Comparison of ENCODE assay signal across 9 cellular contexts in the genomic region with DNA sequence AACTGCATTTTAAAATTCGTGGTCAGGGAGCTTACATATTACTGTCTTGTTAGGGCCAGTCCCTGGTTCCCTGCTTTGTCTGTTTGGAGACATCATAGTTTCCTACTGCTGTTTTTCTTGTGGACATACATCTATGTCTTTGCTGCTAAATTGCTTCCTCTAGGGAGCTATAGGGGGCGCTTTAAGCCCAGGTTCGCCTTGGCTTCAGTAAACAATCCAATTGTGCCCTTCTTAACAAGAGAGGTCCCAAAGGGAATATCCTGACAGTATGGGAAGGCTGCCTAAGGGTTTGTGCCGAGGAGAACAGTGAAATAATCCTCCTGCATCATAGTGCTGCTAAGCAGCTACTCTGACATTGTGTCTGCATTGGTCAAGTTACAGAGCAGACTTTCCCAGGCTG.
DNase-seq lines count a peak whose midpoint lies in the region; ATAC-seq and TF ChIP-seq lines count a peak whose summit lies in the region.
"Had no signal": no experiment of that assay in that cellular context is flagged by ENCODE, and none has a peak within 500 bp of the region (broad histone marks: within the 10 kb centered on the region; RNA-seq: fewer than 3 reads in every experiment).

No MANE protein-coding gene starts in this region.

- H3K27ac ChIP-seq in Panc1 (ENCODE audit: low read length) (no peak overlapping the region), foreskin keratinocyte (no peak overlapping the region), tibial nerve (no peak overlapping the region)
- H3K27ac ChIP-seq: SJSA1 had no signal

- CTCF ChIA-PET in Panc1 (lab: Charles Lee) = no interaction called here

- TF ChIP-seq POLR2A in tibial nerve (IDR thresholded peaks at IDR 0.05) = no peak

- POLR2A ChIA-PET in Panc1 (lab: Charles Lee) = no interaction called here

- H3K4me3 ChIP-seq in Panc1 (ENCODE audit: low read depth in 2 of 2, low read length in 2 of 2) (no peak overlapping the region), tibial nerve (no peak overlapping the region)
- H3K4me3 ChIP-seq: SJSA1 had no signal

- H3K4me1 ChIP-seq in Panc1 (ENCODE audit: control insufficient read depth, insufficient read depth, low read length) (no peaks in the 10 kb centered on the region), foreskin keratinocyte (peaks cover 12% of the 10 kb centered on the region), tibial nerve (no peaks in the 10 kb centered on the region)
- H3K4me1 ChIP-seq: SJSA1 had no signal

- H3K27ac Mint-ChIP-seq in activated T-helper 17 cell treated with anti-CD3 and anti-CD28 coated beads, Interleukin-2, amount 50 U/mL, for 72 hours = no peak overlapping the region

- peak; percentile 65 for DNase-seq in EL
- DNase-seq in Panc1 (ENCODE audit: low read depth, low spot score) = no peak
- DNase-seq in foreskin keratinocyte = peak in 1 of 2 donors; percentile 54
- DNase-seq in sciatic nerve (ENCODE audit: low spot score) = no peak
- no peak for DNase-seq in tibial nerve (ENCODE audit: low spot score in 2 of 2)

- BruUV-seq in Panc1 (replicated peaks; lab: Mats Ljungman, UMichigan) = no TSS peak

- H3K36me3 ChIP-seq in Panc1 (ENCODE audit: control insufficient read depth, insufficient read depth, low read length) (no peaks in the 10 kb centered on the region), tibial nerve (no peaks in the 10 kb centered on the region)
- H3K36me3 ChIP-seq: SJSA1 had no signal

- H3K9me3 Mint-ChIP-seq in activated T-helper 17 cell treated with anti-CD3 and anti-CD28 coated beads, Interleukin-2, amount 50 U/mL, for 72 hours = peaks cover 22% of the 10 kb centered on the region

- intact Hi-C loops in Panc1 (cut with micrococcal nuclease; ENCODE audit: unreplicated experiment) = no loop called here
- intact Hi-C loops in sciatic nerve (cut with DNase I) = no loop called here

- no peaks in the 10 kb centered on the region for H3K36me3 Mint-ChIP-seq in activated T-helper 17 cell treated with anti-CD3 and anti-CD28 coated beads, Interleukin-2, amount 50 U/mL, for 72 hours (ENCODE audit: low read depth)

- peak; percentile 65 for ATAC-seq in HG03520 (IDR thresholded peaks at IDR 0.05; ENCODE audit: unreplicated experiment)
- ATAC-seq in Panc1 = no peak
- peak; percentile 63 for ATAC-seq in foreskin keratinocyte
- no peak for ATAC-seq in HG02840 (IDR thresholded peaks at IDR 0.05; ENCODE audit: low FRiP score, unreplicated experiment)
- ATAC-seq in activated T-helper 17 cell treated with anti-CD3 and anti-CD28 coated beads, Interleukin-2, amount 50 U/mL, for 72 hours (replicated peaks) = no peak
- no peak for ATAC-seq in sciatic nerve

- H3K27me3 ChIP-seq in Panc1 (ENCODE audit: control insufficient read depth, insufficient read depth, low read length) = no peaks in the 10 kb centered on the region
- no peaks in the 10 kb centered on the region for H3K27me3 ChIP-seq in foreskin keratinocyte
- H3K27me3 ChIP-seq in tibial nerve = no peaks in the 10 kb centered on the region
- H3K27me3 ChIP-seq: SJSA1 had no signal

- no peaks in the 10 kb centered on the region for H3K27me3 Mint-ChIP-seq in activated T-helper 17 cell treated with anti-CD3 and anti-CD28 coated beads, Interleukin-2, amount 50 U/mL, for 72 hours

- H3K4me3 Mint-ChIP-seq in activated T-helper 17 cell treated with anti-CD3 and anti-CD28 coated beads, Interleukin-2, amount 50 U/mL, for 72 hours = no peak overlapping the region

- no peak for TF ChIP-seq EP300 in tibial nerve (IDR thresholded peaks at IDR 0.05)

- 11% methylated on average over 4 of the region's 4 CpGs for WGBS in tibial nerve, 2 donors

- in situ Hi-C loops in Panc1 (cut with HindIII; ENCODE audit: low pct_unique_long_range_greater_than_20kb, low sequenced_read_pairs) = no loop called here

- H3K9me3 ChIP-seq in Panc1 (ENCODE audit: control insufficient read depth, insufficient read depth, low read depth, low read length) (no peaks in the 10 kb centered on the region), tibial nerve (no peaks in the 10 kb centered on the region)
- H3K9me3 ChIP-seq: SJSA1 had no signal

- TF ChIP-seq CTCF in Panc1 (IDR thresholded peaks at IDR 0.05) (peak; percentile 47), foreskin keratinocyte (conservative IDR thresholded peaks at IDR 0.05) (peak; percentile 82), tibial nerve (IDR thresholded peaks at IDR 0.05) (no peak)

- H3K4me1 Mint-ChIP-seq in activated T-helper 17 cell treated with anti-CD3 and anti-CD28 coated beads, Interleukin-2, amount 50 U/mL, for 72 hours = no peaks in the 10 kb centered on the region

Comparison
In these comparisons a context has a peak if more than half of its experiments do, and no peak if none do; other contexts are left out.
1. ATAC-seq: peak in HG03520 (single experiment) and foreskin keratinocyte (single experiment); none in Panc1 (single experiment), HG02840 (single experiment), activated T-helper 17 cell treated with anti-CD3 and anti-CD28 coated beads, Interleukin-2, amount 50 U/mL, for 72 hours (single experiment) and sciatic nerve (single experiment).
2. CTCF ChIP-seq: peak in Panc1 (single experiment) and foreskin keratinocyte (single experiment); none in tibial nerve (0 of 5).